8 cellular contexts compared by ENCODE assay signal in genomic region chr18:48676756-48677368, GRCh38.
DNase-seq lines count a peak whose midpoint lies in the region; ATAC-seq and TF ChIP-seq lines count a peak whose summit lies in the region.

No MANE protein-coding gene starts in this region.

- POLR2A ChIA-PET in SK-N-SH (lab: Yijun Ruan, JAX), result no interaction called here
- POLR2A ChIA-PET in activated naive CD8-positive, alpha-beta T cell treated with anti-CD3 and anti-CD28 coated beads, Interleukin-2, amount 10 ng/mL, durations not matched to agents 7 days and 5 days (lab: Charles Lee), result no interaction called here

- no peaks in the 10 kb centered on the region for H3K36me3 Mint-ChIP-seq in activated naive CD8-positive, alpha-beta T cell treated with anti-CD3 and anti-CD28 coated beads, Interleukin-2, amount 10 ng/mL, durations not matched to agents 7 days and 5 days

- ATAC-seq in activated naive CD8-positive, alpha-beta T cell treated with anti-CD3 and anti-CD28 coated beads, Interleukin-2, amount 10 ng/mL, durations not matched to agents 7 days and 5 days (ENCODE audit: low read depth), result peak; percentile 58
- no peak for ATAC-seq in GM21447 (IDR thresholded peaks at IDR 0.05; ENCODE audit: unreplicated experiment)

- no peak overlapping the region for H3K4me2 ChIP-seq in SK-N-SH

- no peak overlapping the region for H3K27ac ChIP-seq in SK-N-SH (ENCODE audit: low read depth in 2 of 2, low read length in 1 of 2)

- TF ChIP-seq EP300 in SK-N-SH (IDR thresholded peaks at IDR 0.05; ENCODE audit: borderline replicate concordance in 1 of 2, low read depth in 1 of 2, low read length in 1 of 2), result no peak

- no peaks in the 10 kb centered on the region for H3K9me3 ChIP-seq in SK-N-SH

- CTCF ChIA-PET in SK-N-SH (lab: Yijun Ruan, JAX), result interaction anchor here (0.6 to 1.4 kb wide), 25 partner anchors 9 to 782 kb away, joined by 3 to 5 read pairs (median 3); no protein-coding TSS in a partner anchor

- H3K4me1 ChIP-seq in SK-N-SH (ENCODE audit: control insufficient read depth in 1 of 2, insufficient read depth in 2 of 2, low read depth in 1 of 2, low read length in 1 of 2), result peaks cover 7 to 19% of the 10 kb centered on the region in 2 experiments; a peak in 2 of 4 replicates

- no peak overlapping the region for H3K27ac Mint-ChIP-seq in activated naive CD8-positive, alpha-beta T cell treated with anti-CD3 and anti-CD28 coated beads, Interleukin-2, amount 10 ng/mL, durations not matched to agents 7 days and 5 days

- TF ChIP-seq CTCF in SK-N-SH (IDR thresholded peaks at IDR 0.05), result peak; percentile 90

- 48% methylated on average over 16 of the region's 17 CpGs for WGBS in SK-N-SH (ENCODE audit: low lambda C conversion rate)

- no peaks in the 10 kb centered on the region for H3K27me3 ChIP-seq in SK-N-SH (ENCODE audit: insufficient read depth)

- no peaks in the 10 kb centered on the region for H3K9me3 Mint-ChIP-seq in activated naive CD8-positive, alpha-beta T cell treated with anti-CD3 and anti-CD28 coated beads, Interleukin-2, amount 10 ng/mL, durations not matched to agents 7 days and 5 days

- peaks cover 4% of the 10 kb centered on the region for H3K27me3 Mint-ChIP-seq in activated naive CD8-positive, alpha-beta T cell treated with anti-CD3 and anti-CD28 coated beads, Interleukin-2, amount 10 ng/mL, durations not matched to agents 7 days and 5 days

- H2AFZ ChIP-seq in SK-N-SH (ENCODE audit: low read depth), result no peak overlapping the region

- H4K20me1 ChIP-seq in SK-N-SH (ENCODE audit: insufficient read depth), result no peaks in the 10 kb centered on the region; the same call in 1 of the 2 replicates

- no peak overlapping the region for H3K9ac ChIP-seq in SK-N-SH

- H3K4me3 ChIP-seq in SK-N-SH (ENCODE audit: low read depth in 2 of 2, low read length in 1 of 2), result peak overlapping the region in 1 of 2 experiments; percentile 44; a peak in 1 of 4 replicates

- DNase-seq in NCI-H1417 (lab: John Stamatoyannopoulos, UW), result peak; percentile 19 to 68 (median 52)
- DNase-seq in NCI-H1417 treated with DMSO at 0.1 percent for 48 hours (lab: John Stamatoyannopoulos, UW), result no peak
- DNase-seq in HuH-7 (ENCODE audit: low spot score), result peak; percentile 68
- peak; percentile 90 for DNase-seq in SK-N-SH
- peak; percentile 84 for DNase-seq in activated naive CD8-positive, alpha-beta T cell treated with anti-CD3 and anti-CD28 coated beads, Interleukin-2, amount 10 ng/mL, durations not matched to agents 7 days and 5 days
- peak; percentile 86 for DNase-seq in cardiac septum (ENCODE audit: low spot score)
- peak; percentile 56 for DNase-seq in putamen (ENCODE audit: low spot score)

- peaks cover 8 to 19% of the 10 kb centered on the region in 2 experiments for H3K36me3 ChIP-seq in SK-N-SH (replicated peaks in 1 of 2; ENCODE audit: control insufficient read depth in 1 of 2, insufficient read depth in 2 of 2, low read length in 1 of 2)

- peaks cover 43% of the 10 kb centered on the region; the same call in 1 of the 2 replicates for H3K79me2 ChIP-seq in SK-N-SH (ENCODE audit: insufficient read depth)

- no peak overlapping the region for H3K4me3 Mint-ChIP-seq in activated naive CD8-positive, alpha-beta T cell treated with anti-CD3 and anti-CD28 coated beads, Interleukin-2, amount 10 ng/mL, durations not matched to agents 7 days and 5 days

- H3F3A ChIP-seq in SK-N-SH (replicated peaks; ENCODE audit: insufficient read depth), result no peaks in the 10 kb centered on the region

- intact Hi-C loops in cardiac septum (cut with DNase I), result loop anchor here (5.0 to 10.0 kb wide), 4 partner anchors 265 to 768 kb away; no protein-coding TSS in a partner anchor

- TF ChIP-seq RAD21 in SK-N-SH (IDR thresholded peaks at IDR 0.05; ENCODE audit: low read length), result peak; percentile 84

- peaks cover 12% of the 10 kb centered on the region for H3K4me1 Mint-ChIP-seq in activated naive CD8-positive, alpha-beta T cell treated with anti-CD3 and anti-CD28 coated beads, Interleukin-2, amount 10 ng/mL, durations not matched to agents 7 days and 5 days

- no peaks in the 10 kb centered on the region for H3K9me2 ChIP-seq in SK-N-SH

TF ChIP-seq in SK-N-SH, 30 proteins besides CTCF, POLR2A, EP300 and RAD21:
- TF ChIP-seq GABPA (IDR thresholded peaks at IDR 0.05; ENCODE audit: low read depth) (no peak), YY1 (IDR thresholded peaks at IDR 0.05; ENCODE audit: low read depth) (peak; percentile 69; the same call in 1 of the 2 replicates), POLR2AphosphoS5 (IDR thresholded peaks at IDR 0.05; ENCODE audit: low read depth, low read length) (no peak), SMC3 (IDR thresholded peaks at IDR 0.05; ENCODE audit: low read depth, low read length) (peak; percentile 68), EZH2phosphoT487 (IDR thresholded peaks at IDR 0.05; ENCODE audit: borderline replicate concordance, low read depth) (no peak)
